Comparison of ENCODE assay signal across 16 cellular contexts in the genomic region with DNA sequence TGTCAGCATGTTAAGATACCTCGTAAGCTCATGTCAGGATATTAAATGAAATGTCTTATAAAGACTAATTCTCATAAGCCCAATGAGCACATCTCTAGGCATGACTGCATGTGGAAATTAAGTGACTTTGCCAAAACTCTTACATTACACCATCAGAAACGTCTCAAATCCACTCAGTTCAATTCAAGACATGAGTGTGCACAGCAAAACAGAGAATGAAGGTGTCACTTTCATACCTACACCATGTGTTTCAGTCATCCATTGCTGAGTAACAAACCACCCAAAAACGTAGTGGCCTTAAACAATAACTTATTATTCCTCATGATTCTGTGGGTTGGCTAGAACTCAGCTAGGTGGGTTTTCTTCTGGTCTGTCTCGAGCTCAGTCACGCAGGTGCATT.
DNase-seq lines count a peak whose midpoint lies in the region; ATAC-seq and TF ChIP-seq lines count a peak whose summit lies in the region.
"Had no signal": no experiment of that assay in that cellular context is flagged by ENCODE, and none has a peak within 500 bp of the region (broad histone marks: within the 10 kb centered on the region; RNA-seq: fewer than 3 reads in every experiment).

No MANE protein-coding gene starts in this region.

- ATAC-seq in activated naive CD4-positive, alpha-beta T cell treated with anti-CD3 and anti-CD28 coated beads, Interleukin-2, amount 50 U/mL, for 72 hours: peak; percentile 28 to 96
- ATAC-seq in GM21423 (IDR thresholded peaks at IDR 0.05; ENCODE audit: unreplicated experiment) (peak; percentile 45), HG03457 (IDR thresholded peaks at IDR 0.05; ENCODE audit: unreplicated experiment) (peak; percentile 55)
- ATAC-seq in stimulated activated effector memory CD8-positive, alpha-beta T cell treated with anti-CD3 and anti-CD28 coated beads, Interleukin-12 subunit alpha, Interleukin-12 subunit beta, amount 100 ng/mL, for 72 hours: peak; percentile 95
- ATAC-seq: CD8-positive, alpha-beta T cell; GM23338; HepG2 had no signal

- intact Hi-C loops in left ventricle myocardium inferior (cut with micrococcal nuclease): no loop called here

- no peaks in the 10 kb centered on the region for H3K27me3 Mint-ChIP-seq in activated naive CD4-positive, alpha-beta T cell treated with anti-CD3 and anti-CD28 coated beads, Interleukin-2, amount 10 ng/mL, durations not matched to agents 7 days and 5 days

- no peak overlapping the region for H3K4me3 Mint-ChIP-seq in activated naive CD4-positive, alpha-beta T cell treated with anti-CD3 and anti-CD28 coated beads, Interleukin-2, amount 10 ng/mL, durations not matched to agents 7 days and 5 days
- no peak overlapping the region for H3K4me3 Mint-ChIP-seq in stimulated activated effector memory CD8-positive, alpha-beta T cell treated with anti-CD3 and anti-CD28 coated beads, Interleukin-12 subunit alpha, Interleukin-12 subunit beta, amount 100 ng/mL, for 72 hours
- H3K4me3 Mint-ChIP-seq: CD14-positive monocyte; CD8-positive, alpha-beta T cell; GM23338 had no signal

- peaks cover 11% of the 10 kb centered on the region for H3K4me1 ChIP-seq in left ventricle myocardium inferior

- H3K27me3 ChIP-seq in left ventricle myocardium inferior (ENCODE audit: low read depth): no peaks in the 10 kb centered on the region

- no peaks in the 10 kb centered on the region for H3K9me3 Mint-ChIP-seq in activated naive CD4-positive, alpha-beta T cell treated with anti-CD3 and anti-CD28 coated beads, Interleukin-2, amount 50 U/mL, for 72 hours
- H3K9me3 Mint-ChIP-seq in activated naive CD4-positive, alpha-beta T cell treated with anti-CD3 and anti-CD28 coated beads, Interleukin-2, amount 10 ng/mL, durations not matched to agents 7 days and 5 days: no peaks in the 10 kb centered on the region
- H3K9me3 Mint-ChIP-seq in stimulated activated effector memory CD8-positive, alpha-beta T cell treated with anti-CD3 and anti-CD28 coated beads, Interleukin-12 subunit alpha, Interleukin-12 subunit beta, amount 100 ng/mL, for 72 hours: no peaks in the 10 kb centered on the region
- H3K9me3 Mint-ChIP-seq: CD14-positive monocyte, GM23338 had no signal

- H3K27ac Mint-ChIP-seq in activated naive CD4-positive, alpha-beta T cell treated with anti-CD3 and anti-CD28 coated beads, Interleukin-2, amount 50 U/mL, for 72 hours: no peak overlapping the region
- H3K27ac Mint-ChIP-seq in activated naive CD4-positive, alpha-beta T cell treated with anti-CD3 and anti-CD28 coated beads, Interleukin-2, amount 10 ng/mL, durations not matched to agents 7 days and 5 days: no peak overlapping the region
- no peak overlapping the region for H3K27ac Mint-ChIP-seq in stimulated activated effector memory CD8-positive, alpha-beta T cell treated with anti-CD3 and anti-CD28 coated beads, Interleukin-12 subunit alpha, Interleukin-12 subunit beta, amount 100 ng/mL, for 72 hours
- H3K27ac Mint-ChIP-seq: CD14-positive monocyte; CD8-positive, alpha-beta T cell; GM23338 had no signal

- H3K9me3 ChIP-seq in left ventricle myocardium inferior (replicated peaks): no peaks in the 10 kb centered on the region
- H3K9me3 ChIP-seq: A549 had no signal

- peaks cover 22% of the 10 kb centered on the region for H3K36me3 ChIP-seq in left ventricle myocardium inferior

- no peak for TF ChIP-seq CTCF in left ventricle myocardium inferior (IDR thresholded peaks at IDR 0.05; ENCODE audit: borderline replicate concordance)

- H3K27ac ChIP-seq in left ventricle myocardium inferior (replicated peaks): no peak overlapping the region
- H3K27ac ChIP-seq: A549 had no signal

- no peak overlapping the region for H3K4me3 ChIP-seq in left ventricle myocardium inferior
- H3K4me3 ChIP-seq: A549, GM23338 had no signal

- peaks cover 9 to 11% of the 10 kb centered on the region in 2 donors for H3K36me3 Mint-ChIP-seq in activated naive CD4-positive, alpha-beta T cell treated with anti-CD3 and anti-CD28 coated beads, Interleukin-2, amount 50 U/mL, for 72 hours
- peaks cover 19% of the 10 kb centered on the region for H3K36me3 Mint-ChIP-seq in activated naive CD4-positive, alpha-beta T cell treated with anti-CD3 and anti-CD28 coated beads, Interleukin-2, amount 10 ng/mL, durations not matched to agents 7 days and 5 days
- peaks cover 24% of the 10 kb centered on the region for H3K36me3 Mint-ChIP-seq in stimulated activated effector memory CD8-positive, alpha-beta T cell treated with anti-CD3 and anti-CD28 coated beads, Interleukin-12 subunit alpha, Interleukin-12 subunit beta, amount 100 ng/mL, for 72 hours

- H3K4me1 Mint-ChIP-seq in activated naive CD4-positive, alpha-beta T cell treated with anti-CD3 and anti-CD28 coated beads, Interleukin-2, amount 10 ng/mL, durations not matched to agents 7 days and 5 days: no peaks in the 10 kb centered on the region
- H3K4me1 Mint-ChIP-seq in stimulated activated effector memory CD8-positive, alpha-beta T cell treated with anti-CD3 and anti-CD28 coated beads, Interleukin-12 subunit alpha, Interleukin-12 subunit beta, amount 100 ng/mL, for 72 hours: no peaks in the 10 kb centered on the region
- H3K4me1 Mint-ChIP-seq: CD14-positive monocyte had no signal

- DNase-seq in activated naive CD4-positive, alpha-beta T cell treated with anti-CD3 and anti-CD28 coated beads, Interleukin-2, amount 50 U/mL, for 72 hours (ENCODE audit: low spot score in 2 of 2): no peak
- DNase-seq in activated naive CD4-positive, alpha-beta T cell treated with anti-CD3 and anti-CD28 coated beads, Interleukin-2, amount 10 ng/mL, durations not matched to agents 7 days and 5 days: no peak
- no peak for DNase-seq in stimulated activated effector memory CD8-positive, alpha-beta T cell treated with anti-CD3 and anti-CD28 coated beads, Interleukin-12 subunit alpha, Interleukin-12 subunit beta, amount 100 ng/mL, for 72 hours (ENCODE audit: low spot score in 2 of 2)
- DNase-seq in left ventricle myocardium inferior: no peak
- DNase-seq in stimulated activated CD4-positive, alpha-beta T cell treated with anti-CD3 and anti-CD28 coated beads, Interleukin-2, amount 100 ng/mL, for 24 hours: no peak
- DNase-seq: CD8-positive, alpha-beta T cell; COR-L47; DND-41; GDM1; H7 had no signal

- CTCF ChIA-PET in activated naive CD4-positive, alpha-beta T cell treated with anti-CD3 and anti-CD28 coated beads, Interleukin-2, amount 10 ng/mL, durations not matched to agents 7 days and 5 days (lab: Charles Lee): no interaction called here

Comparison
In these comparisons a context has a peak if more than half of its experiments do, and no peak if none do; other contexts are left out.
1. ATAC-seq: peak in every context shown above with its lines; median percentile 95 in stimulated activated effector memory CD8-positive, alpha-beta T cell treated with anti-CD3 and anti-CD28 coated beads, Interleukin-12 subunit alpha, Interleukin-12 subunit beta, amount 100 ng/mL, for 72 hours; 62 in activated naive CD4-positive, alpha-beta T cell treated with anti-CD3 and anti-CD28 coated beads, Interleukin-2, amount 50 U/mL, for 72 hours; 55 in HG03457; 45 in GM21423.